ENCODE assay signal across 1 cellular context in the genomic region with DNA sequence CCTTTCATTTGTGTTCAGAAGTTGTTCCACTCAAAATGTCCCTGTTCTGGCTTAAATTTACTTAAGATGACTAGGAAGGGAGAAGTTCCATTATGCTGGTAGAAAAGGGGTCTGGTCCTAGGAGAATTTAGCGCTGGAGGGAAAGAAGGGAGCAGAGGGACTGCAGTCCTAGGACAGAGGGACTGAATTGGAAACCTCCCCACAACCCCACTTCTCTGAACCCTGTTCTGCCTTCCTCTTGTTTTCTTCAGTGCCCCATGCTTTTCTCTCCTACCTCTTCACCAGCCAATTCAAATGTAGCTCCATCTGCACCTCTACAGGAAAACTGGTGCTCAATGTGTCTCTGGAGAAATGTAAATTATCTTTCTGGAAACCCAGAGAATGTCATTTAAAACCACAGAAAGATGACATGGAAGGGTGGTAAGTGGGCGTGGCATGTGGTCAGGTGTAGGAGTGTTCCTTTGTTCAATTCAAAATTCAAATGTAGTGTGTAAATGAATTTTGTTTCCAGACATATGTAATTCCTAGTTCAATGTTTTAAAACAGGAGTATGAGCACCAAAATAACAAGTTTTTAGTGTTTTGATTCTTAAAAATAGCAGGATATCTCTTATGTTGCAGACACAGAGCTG.
TF ChIP-seq lines count a peak whose summit lies in the region.

No MANE protein-coding gene starts in this region.

TF ChIP-seq in IMR-90, 13 proteins besides CTCF, POLR2A, EP300 and RAD21:
- TF ChIP-seq MXI1 (IDR thresholded peaks at IDR 0.05; ENCODE audit: borderline replicate concordance, low read depth, low read length) (no peak), RFX5 (IDR thresholded peaks at IDR 0.05; ENCODE audit: low read depth, low read length) (no peak), NFE2L2 (IDR thresholded peaks at IDR 0.05; ENCODE audit: low read depth, low read length) (no peak), BHLHE40 (IDR thresholded peaks at IDR 0.05; ENCODE audit: low read depth, low read length) (no peak), FOS (IDR thresholded peaks at IDR 0.05; ENCODE audit: low read depth, low read length) (no peak), CEBPB (IDR thresholded peaks at IDR 0.05; ENCODE audit: low read depth, low read length) (no peak), CHD1 (IDR thresholded peaks at IDR 0.05; ENCODE audit: low read depth, low read length) (no peak), RCOR1 (IDR thresholded peaks at IDR 0.05; ENCODE audit: insufficient replicate concordance, low read length) (no peak), SMC3 (IDR thresholded peaks at IDR 0.05; ENCODE audit: low read depth, low read length) (no peak), MAZ (IDR thresholded peaks at IDR 0.05; ENCODE audit: borderline replicate concordance, low read depth, low read length) (no peak), MAFK (IDR thresholded peaks at IDR 0.05; ENCODE audit: low read depth, low read length) (no peak)
- TF ChIP-seq, protein P1, sequence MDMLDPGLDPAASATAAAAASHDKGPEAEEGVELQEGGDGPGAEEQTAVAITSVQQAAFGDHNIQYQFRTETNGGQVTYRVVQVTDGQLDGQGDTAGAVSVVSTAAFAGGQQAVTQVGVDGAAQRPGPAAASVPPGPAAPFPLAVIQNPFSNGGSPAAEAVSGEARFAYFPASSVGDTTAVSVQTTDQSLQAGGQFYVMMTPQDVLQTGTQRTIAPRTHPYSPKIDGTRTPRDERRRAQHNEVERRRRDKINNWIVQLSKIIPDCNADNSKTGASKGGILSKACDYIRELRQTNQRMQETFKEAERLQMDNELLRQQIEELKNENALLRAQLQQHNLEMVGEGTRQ (IDR thresholded peaks at IDR 0.05; ENCODE audit: low read depth, low read length) = no peak
- TF ChIP-seq, protein P2, sequence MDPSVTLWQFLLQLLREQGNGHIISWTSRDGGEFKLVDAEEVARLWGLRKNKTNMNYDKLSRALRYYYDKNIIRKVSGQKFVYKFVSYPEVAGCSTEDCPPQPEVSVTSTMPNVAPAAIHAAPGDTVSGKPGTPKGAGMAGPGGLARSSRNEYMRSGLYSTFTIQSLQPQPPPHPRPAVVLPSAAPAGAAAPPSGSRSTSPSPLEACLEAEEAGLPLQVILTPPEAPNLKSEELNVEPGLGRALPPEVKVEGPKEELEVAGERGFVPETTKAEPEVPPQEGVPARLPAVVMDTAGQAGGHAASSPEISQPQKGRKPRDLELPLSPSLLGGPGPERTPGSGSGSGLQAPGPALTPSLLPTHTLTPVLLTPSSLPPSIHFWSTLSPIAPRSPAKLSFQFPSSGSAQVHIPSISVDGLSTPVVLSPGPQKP (IDR thresholded peaks at IDR 0.05; ENCODE audit: borderline replicate concordance, low read depth, low read length) = no peak
